ENCODE assay signal across 12 cellular contexts in genomic region chr10:14532473-14533251, GRCh38.
DNase-seq lines count a peak whose midpoint lies in the region; ATAC-seq and TF ChIP-seq lines count a peak whose summit lies in the region.
"Had no signal": no experiment of that assay in that cellular context is flagged by ENCODE, and none has a peak within 500 bp of the region (broad histone marks: within the 10 kb centered on the region; RNA-seq: fewer than 3 reads in every experiment).

No MANE protein-coding gene starts in this region.

- H3K36me3 ChIP-seq in RWPE2 (ENCODE audit: low read depth), result peaks cover 7% of the 10 kb centered on the region; the same call in 1 of the 2 replicates
- H3K36me3 ChIP-seq in neutrophil, result peaks cover 48% of the 10 kb centered on the region

- peaks cover 48% of the 10 kb centered on the region for H3K36me3 Mint-ChIP-seq in T-helper 2 cell treated with Interferon-gamma antibody and Interleukin-4, amounts not matched to agents 5 μg/mL and 100 μg/mL, for 36 hours (ENCODE audit: low read depth)

- peak; percentile 94 for ATAC-seq in RWPE2 (ENCODE audit: low read depth)
- ATAC-seq in esophagus mucosa, result peak; percentile 86
- ATAC-seq in HG02571 (IDR thresholded peaks at IDR 0.05; ENCODE audit: unreplicated experiment), result no peak
- ATAC-seq in HG02623 (IDR thresholded peaks at IDR 0.05; ENCODE audit: unreplicated experiment), result no peak
- ATAC-seq in GM21515 (IDR thresholded peaks at IDR 0.05; ENCODE audit: unreplicated experiment), result no peak

- no peak for TF ChIP-seq CTCF in RWPE2 (IDR thresholded peaks at IDR 0.05; ENCODE audit: poor library complexity, severe bottlenecking)
- TF ChIP-seq CTCF in neutrophil (IDR thresholded peaks at IDR 0.05), result no peak

- H3K4me1 ChIP-seq in RWPE2 (ENCODE audit: insufficient read depth, poor library complexity, severe bottlenecking) (peaks cover 13% of the 10 kb centered on the region), neutrophil (ENCODE audit: control insufficient read depth in 1 of 2, insufficient read depth in 1 of 2, low read depth in 1 of 2, low read length in 1 of 2) (peaks cover 22% of the 10 kb centered on the region in 2 experiments)

- H3K27me3 ChIP-seq in RWPE2 (ENCODE audit: insufficient read depth, poor library complexity, severe bottlenecking) (no peaks in the 10 kb centered on the region), neutrophil (no peaks in the 10 kb centered on the region)

- peaks cover 59% of the 10 kb centered on the region for H3K4me1 Mint-ChIP-seq in T-helper 2 cell treated with Interferon-gamma antibody and Interleukin-4, amounts not matched to agents 5 μg/mL and 100 μg/mL, for 36 hours (ENCODE audit: low read depth)

- H3K4me3 ChIP-seq in RWPE2 (ENCODE audit: severe bottlenecking) (no peak overlapping the region), neutrophil (ENCODE audit: low read depth in 1 of 2, low read length in 1 of 2) (no peak overlapping the region)
- H3K4me3 ChIP-seq: left ventricle myocardium inferior had no signal

- no peaks in the 10 kb centered on the region for H3K9me3 ChIP-seq in RWPE2 (ENCODE audit: severe bottlenecking)
- H3K9me3 ChIP-seq in neutrophil, result no peaks in the 10 kb centered on the region
- H3K9me3 ChIP-seq: left ventricle myocardium inferior had no signal

- no peaks in the 10 kb centered on the region for H3K9me3 Mint-ChIP-seq in T-helper 2 cell treated with Interferon-gamma antibody and Interleukin-4, amounts not matched to agents 5 μg/mL and 100 μg/mL, for 36 hours

- no peak overlapping the region for H3K4me3 Mint-ChIP-seq in T-helper 2 cell treated with Interferon-gamma antibody and Interleukin-4, amounts not matched to agents 5 μg/mL and 100 μg/mL, for 36 hours

- H3K27ac Mint-ChIP-seq in T-helper 2 cell treated with Interferon-gamma antibody and Interleukin-4, amounts not matched to agents 5 μg/mL and 100 μg/mL, for 36 hours, result peak overlapping the region; percentile 27

- H3K27ac ChIP-seq in RWPE2 (ENCODE audit: poor library complexity, severe bottlenecking), result peak overlapping the region; percentile 26
- H3K27ac ChIP-seq in neutrophil, result peak overlapping the region; percentile 95
- H3K27ac ChIP-seq: left ventricle myocardium inferior had no signal

- DNase-seq in T-helper 2 cell treated with Interferon-gamma antibody and Interleukin-4, amounts not matched to agents 5 μg/mL and 100 μg/mL, for 36 hours (ENCODE audit: low spot score), result no peak
- no peak for DNase-seq in T-helper 2 cell
- peak; percentile 76 for DNase-seq in RWPE2 (ENCODE audit: low spot score)
- DNase-seq: 8988T, amygdala, left ventricle myocardium inferior, NCI-H187 had no signal

- no peaks in the 10 kb centered on the region for H3K27me3 Mint-ChIP-seq in T-helper 2 cell treated with Interferon-gamma antibody and Interleukin-4, amounts not matched to agents 5 μg/mL and 100 μg/mL, for 36 hours (ENCODE audit: low read depth)

Comparison
In these comparisons a context has a peak if more than half of its experiments do, and no peak if none do; other contexts are left out.
1. ATAC-seq: peak in RWPE2 (single experiment) and esophagus mucosa (single experiment); none in HG02571 (single experiment), HG02623 (single experiment) and GM21515 (single experiment).